ENCODE assay signal across 8 cellular contexts in the genomic region with DNA sequence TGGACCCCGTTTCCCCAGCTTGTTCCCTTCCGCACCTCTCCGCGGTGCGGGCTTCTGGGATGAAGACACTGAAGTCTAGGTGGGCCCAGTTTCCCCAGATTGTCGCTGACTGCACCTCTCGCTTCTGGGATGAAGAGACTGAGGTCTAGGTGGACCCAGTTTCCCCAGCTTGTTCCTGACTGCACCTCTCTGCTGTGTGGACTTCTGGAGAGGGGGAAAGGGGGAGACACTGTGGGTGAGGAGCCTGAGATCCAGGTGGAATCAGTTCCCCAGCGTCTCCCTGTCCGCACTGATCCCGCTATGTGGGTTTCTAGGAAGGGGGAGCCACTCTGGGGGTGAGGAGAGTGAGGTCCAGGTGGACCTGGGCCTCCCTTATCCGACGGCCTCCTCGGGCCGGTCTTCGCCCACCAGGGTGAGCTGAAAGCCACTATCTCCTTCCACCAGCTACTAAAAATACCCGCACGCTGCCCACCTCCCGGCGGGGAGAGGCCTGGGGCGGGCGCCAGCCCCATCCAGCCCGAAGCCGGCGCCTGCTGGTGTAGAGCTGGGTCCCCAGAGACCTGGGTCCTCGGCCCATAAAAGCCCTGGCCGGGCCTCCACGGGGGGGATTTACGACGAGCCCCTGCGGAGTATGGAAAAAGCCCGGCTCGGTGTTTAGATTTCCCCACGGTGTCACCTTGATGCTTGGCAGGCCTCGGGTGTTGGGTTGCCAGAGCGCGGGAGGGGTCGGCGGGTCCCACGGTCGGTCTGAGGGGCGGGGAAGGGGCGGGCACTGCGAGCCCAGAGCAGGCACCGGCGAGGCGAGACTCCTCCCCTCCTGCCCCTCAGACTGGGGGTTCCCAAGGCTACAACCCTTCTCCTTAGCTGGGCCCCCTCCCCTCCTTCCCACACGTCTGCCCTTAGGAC. TPM values are rescaled to one million over a fixed set of nuclear protein-coding genes. Genes with fewer than 3 reads are reported as not detected.
DNase-seq lines count a peak whose midpoint lies in the region; ATAC-seq and TF ChIP-seq lines count a peak whose summit lies in the region.

No MANE protein-coding gene starts in this region.

- H3K36me3 Mint-ChIP-seq in WTC11 (no peaks in the 10 kb centered on the region), nephron progenitor cell (ENCODE audit: low read depth) (no peaks in the 10 kb centered on the region)

- no peaks in the 10 kb centered on the region for H3K9me3 Mint-ChIP-seq in WTC11
- H3K9me3 Mint-ChIP-seq in nephron progenitor cell, result no peaks in the 10 kb centered on the region

- CTCF ChIA-PET in WTC11 (lab: Charles Lee), result interaction anchor here (1.0 to 6.9 kb wide), 20 partner anchors 17 to 451 kb away, joined by 3 to 115 read pairs (median 4); a partner anchor contains a TSS

- H3K27me3 Mint-ChIP-seq in WTC11 (ENCODE audit: low read depth), result peaks cover 4% of the 10 kb centered on the region
- peaks cover 12% of the 10 kb centered on the region for H3K27me3 Mint-ChIP-seq in nephron progenitor cell (ENCODE audit: low read depth, poor library complexity)

- H3K27ac ChIP-seq in BLaER1, result peak overlapping the region; percentile 95

- peaks cover 36% of the 10 kb centered on the region for H3K4me1 ChIP-seq in BLaER1

- ATAC-seq in WTC11, result peak; percentile 32
- no peak for ATAC-seq in HG02840 (IDR thresholded peaks at IDR 0.05; ENCODE audit: low FRiP score, unreplicated experiment)
- ATAC-seq in GM19452 (IDR thresholded peaks at IDR 0.05; ENCODE audit: unreplicated experiment), result no peak

- H3K4me3 ChIP-seq in BLaER1 (peak overlapping the region; percentile 79), epithelial cell of proximal tubule (ENCODE audit: low read depth, low read length) (peak overlapping the region; percentile 97)

- POLR2A ChIA-PET in WTC11 (lab: Charles Lee), result interaction anchor here (0.5 to 3.0 kb wide), 10 partner anchors 10 to 283 kb away, joined by 3 to 22 read pairs (median 4); a partner anchor contains a TSS

- TF ChIP-seq CTCF in WTC11 (IDR thresholded peaks at IDR 0.05) (no peak), epithelial cell of proximal tubule (conservative IDR thresholded peaks at IDR 0.05; ENCODE audit: low read depth, low read length) (peak; percentile 15), nephron progenitor cell (IDR thresholded peaks at IDR 0.05) (no peak)

- peak overlapping the region; percentile 91 for H3K4me3 Mint-ChIP-seq in WTC11
- peak overlapping the region; percentile 92 for H3K4me3 Mint-ChIP-seq in nephron progenitor cell

- no peaks in the 10 kb centered on the region for H3K36me3 ChIP-seq in BLaER1

- H3K27me3 ChIP-seq in BLaER1, result no peaks in the 10 kb centered on the region

- no peaks in the 10 kb centered on the region for H3K9me3 ChIP-seq in BLaER1

- peaks cover 6% of the 10 kb centered on the region for H4K20me1 ChIP-seq in BLaER1

- peak overlapping the region; percentile 97 for H3K27ac Mint-ChIP-seq in WTC11
- peak overlapping the region; percentile 99 for H3K27ac Mint-ChIP-seq in nephron progenitor cell

- H3K9ac ChIP-seq in BLaER1, result peak overlapping the region; percentile 95

- peak overlapping the region; percentile 98 for H3K4me2 ChIP-seq in BLaER1

- DNase-seq in HK-2 (ENCODE audit: unreplicated experiment), result peak; percentile 70
- peak; percentile 67 for DNase-seq in WTC11 (ENCODE audit: low spot score)
- DNase-seq in epithelial cell of proximal tubule (ENCODE audit: low read depth), result no peak
- peak; percentile 92 for DNase-seq in nephron progenitor cell
- DNase-seq in NCI-H2196 treated with DMSO at 0.1 percent for 48 hours (lab: John Stamatoyannopoulos, UW; ENCODE audit: unreplicated experiment), result no peak

- peaks cover 6% of the 10 kb centered on the region for H3K4me1 Mint-ChIP-seq in WTC11
- H3K4me1 Mint-ChIP-seq in nephron progenitor cell, result peaks cover 28% of the 10 kb centered on the region

TF ChIP-seq in WTC11, 78 proteins besides CTCF, POLR2A, EP300 and RAD21:
- TF ChIP-seq, protein P1, sequence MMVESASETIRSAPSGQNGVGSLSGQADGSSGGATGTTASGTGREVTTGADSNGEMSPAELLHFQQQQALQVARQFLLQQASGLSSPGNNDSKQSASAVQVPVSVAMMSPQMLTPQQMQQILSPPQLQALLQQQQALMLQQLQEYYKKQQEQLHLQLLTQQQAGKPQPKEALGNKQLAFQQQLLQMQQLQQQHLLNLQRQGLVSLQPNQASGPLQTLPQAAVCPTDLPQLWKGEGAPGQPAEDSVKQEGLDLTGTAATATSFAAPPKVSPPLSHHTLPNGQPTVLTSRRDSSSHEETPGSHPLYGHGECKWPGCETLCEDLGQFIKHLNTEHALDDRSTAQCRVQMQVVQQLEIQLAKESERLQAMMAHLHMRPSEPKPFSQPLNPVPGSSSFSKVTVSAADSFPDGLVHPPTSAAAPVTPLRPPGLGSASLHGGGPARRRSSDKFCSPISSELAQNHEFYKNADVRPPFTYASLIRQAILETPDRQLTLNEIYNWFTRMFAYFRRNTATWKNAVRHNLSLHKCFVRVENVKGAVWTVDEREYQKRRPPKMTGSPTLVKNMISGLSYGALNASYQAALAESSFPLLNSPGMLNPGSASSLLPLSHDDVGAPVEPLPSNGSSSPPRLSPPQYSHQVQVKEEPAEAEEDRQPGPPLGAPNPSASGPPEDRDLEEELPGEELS (CRISPR knock-in tag; IDR thresholded peaks at IDR 0.05), result no peak
- TF ChIP-seq FOXK1 (CRISPR knock-in tag; IDR thresholded peaks at IDR 0.05), result no peak
- no peak for TF ChIP-seq RORB (CRISPR knock-in tag; IDR thresholded peaks at IDR 0.05)
- 0 out of 2 replicates have a peak, but pooled peaks have one; percentile 48 for TF ChIP-seq SP1 (CRISPR knock-in tag; conservative IDR thresholded peaks at IDR 0.05)
- 0 out of 2 replicates have a peak, but pooled peaks have one; percentile 50 for TF ChIP-seq FOXP1 (CRISPR knock-in tag; IDR thresholded peaks at IDR 0.05; ENCODE audit: borderline replicate concordance)
- TF ChIP-seq TP53 (CRISPR knock-in tag; IDR thresholded peaks at IDR 0.05), result peak; percentile 50; the same call in 1 of the 2 replicates
- TF ChIP-seq, protein P2, sequence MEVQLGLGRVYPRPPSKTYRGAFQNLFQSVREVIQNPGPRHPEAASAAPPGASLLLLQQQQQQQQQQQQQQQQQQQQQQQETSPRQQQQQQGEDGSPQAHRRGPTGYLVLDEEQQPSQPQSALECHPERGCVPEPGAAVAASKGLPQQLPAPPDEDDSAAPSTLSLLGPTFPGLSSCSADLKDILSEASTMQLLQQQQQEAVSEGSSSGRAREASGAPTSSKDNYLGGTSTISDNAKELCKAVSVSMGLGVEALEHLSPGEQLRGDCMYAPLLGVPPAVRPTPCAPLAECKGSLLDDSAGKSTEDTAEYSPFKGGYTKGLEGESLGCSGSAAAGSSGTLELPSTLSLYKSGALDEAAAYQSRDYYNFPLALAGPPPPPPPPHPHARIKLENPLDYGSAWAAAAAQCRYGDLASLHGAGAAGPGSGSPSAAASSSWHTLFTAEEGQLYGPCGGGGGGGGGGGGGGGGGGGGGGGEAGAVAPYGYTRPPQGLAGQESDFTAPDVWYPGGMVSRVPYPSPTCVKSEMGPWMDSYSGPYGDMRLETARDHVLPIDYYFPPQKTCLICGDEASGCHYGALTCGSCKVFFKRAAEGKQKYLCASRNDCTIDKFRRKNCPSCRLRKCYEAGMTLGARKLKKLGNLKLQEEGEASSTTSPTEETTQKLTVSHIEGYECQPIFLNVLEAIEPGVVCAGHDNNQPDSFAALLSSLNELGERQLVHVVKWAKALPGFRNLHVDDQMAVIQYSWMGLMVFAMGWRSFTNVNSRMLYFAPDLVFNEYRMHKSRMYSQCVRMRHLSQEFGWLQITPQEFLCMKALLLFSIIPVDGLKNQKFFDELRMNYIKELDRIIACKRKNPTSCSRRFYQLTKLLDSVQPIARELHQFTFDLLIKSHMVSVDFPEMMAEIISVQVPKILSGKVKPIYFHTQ (CRISPR knock-in tag; IDR thresholded peaks at IDR 0.05), result no peak

RNA-seq across cellular contexts. Expression of a gene that starts 10.6 kb away (rescaled TPM):
- total RNA-seq in WTC11 (2021), result not detected in 3 replicates
- not detected in 2 replicates for total RNA-seq in epithelial cell of proximal tubule

RNA-seq across cellular contexts. Expression of a gene that starts 22.3 kb away (rescaled TPM):
- 0.23 to 0.62 TPM (median 0.48 TPM) in 3 replicates for total RNA-seq in WTC11 (2021)
- 1.4 and 5.4 TPM in 2 replicates for total RNA-seq in epithelial cell of proximal tubule

RNA-seq across cellular contexts. Expression of a gene that starts 24.0 kb away (rescaled TPM):
- total RNA-seq in WTC11 (2021) (4.7 to 6.1 TPM (median 4.9 TPM) in 3 replicates), epithelial cell of proximal tubule (0.69 and 0.94 TPM in 2 replicates)

RNA-seq across cellular contexts. Expression of a gene that starts 38.0 kb away (rescaled TPM):
- total RNA-seq in WTC11 (2021) (30.6 to 39.3 TPM (median 34.6 TPM) in 3 replicates), epithelial cell of proximal tubule (35.1 and 56.8 TPM in 2 replicates)

RNA-seq across cellular contexts. Expression of a gene that starts 41.4 kb away (rescaled TPM):
- 0.16 to 0.23 TPM (median 0.17 TPM) in 3 replicates for total RNA-seq in WTC11 (2021)
- not detected in 2 replicates for total RNA-seq in epithelial cell of proximal tubule

Comparison
In these comparisons a context has a peak if more than half of its experiments do, and no peak if none do; other contexts are left out.
1. DNase-seq: peak in HK-2 (single experiment), WTC11 (single experiment) and nephron progenitor cell (single experiment); none in epithelial cell of proximal tubule (single experiment) and NCI-H2196 treated with DMSO at 0.1 percent for 48 hours (single experiment).